11 cellular contexts compared by ENCODE assay signal in the genomic region with DNA sequence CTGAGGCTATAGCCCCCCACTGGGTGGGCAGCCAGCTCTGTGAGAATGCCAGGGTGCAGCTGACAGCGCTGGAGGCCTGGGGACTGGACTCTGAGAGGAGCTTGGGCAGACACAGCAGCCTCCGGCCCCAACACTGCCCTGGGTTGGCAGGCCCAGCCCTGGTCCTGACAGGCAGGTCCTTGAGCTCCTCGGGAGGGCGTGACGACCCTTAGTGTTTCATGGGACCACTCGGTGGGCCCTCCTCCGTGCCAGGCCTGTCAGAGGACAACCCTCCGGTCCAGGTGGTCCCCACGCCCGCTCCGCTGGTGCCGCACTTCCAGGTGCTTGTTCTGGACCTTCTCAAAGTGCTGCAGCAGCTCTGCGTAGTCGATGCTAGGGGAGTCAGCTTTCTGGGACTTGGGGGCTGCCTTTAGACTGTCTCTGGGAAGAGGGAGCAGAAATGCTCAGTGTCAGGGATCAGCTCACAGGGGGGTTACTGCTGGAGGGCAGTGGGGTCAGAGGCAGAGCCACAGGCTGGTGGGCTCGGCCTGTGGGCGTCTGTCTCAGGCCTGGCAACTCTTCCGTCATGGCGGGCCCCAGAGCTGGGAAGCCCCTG. TPM values are rescaled to one million over a fixed set of nuclear protein-coding genes. Genes with fewer than 3 reads are reported as not detected.
DNase-seq lines count a peak whose midpoint lies in the region; ATAC-seq and TF ChIP-seq lines count a peak whose summit lies in the region.
"Had no signal": no experiment of that assay in that cellular context is flagged by ENCODE, and none has a peak within 500 bp of the region (broad histone marks: within the 10 kb centered on the region; RNA-seq: fewer than 3 reads in every experiment).

No MANE protein-coding gene starts in this region.

- intact Hi-C loops in uterus (cut with DNase I; ENCODE audit: low total_unique reads): no loop called here

- H3K9me3 ChIP-seq in fibroblast of lung (ENCODE audit: control insufficient read depth, insufficient read depth, low read depth, low read length) (no peaks in the 10 kb centered on the region), neural progenitor cell (ENCODE audit: low read depth) (no peaks in the 10 kb centered on the region), uterus (no peaks in the 10 kb centered on the region)

- H4K20me1 ChIP-seq in fibroblast of lung (ENCODE audit: control insufficient read depth, extremely low read depth, insufficient read depth, low read length) (no peaks in the 10 kb centered on the region), neural progenitor cell (ENCODE audit: low read depth) (peaks cover 33% of the 10 kb centered on the region)

- no peaks in the 10 kb centered on the region for H3K9me3 Mint-ChIP-seq in activated naive CD8-positive, alpha-beta T cell (ENCODE audit: low read depth)
- H3K9me3 Mint-ChIP-seq in activated naive CD8-positive, alpha-beta T cell treated with anti-CD3 and anti-CD28 coated beads, Interleukin-2, amount 50 U/mL, for 24 hours: no peaks in the 10 kb centered on the region
- no peaks in the 10 kb centered on the region for H3K9me3 Mint-ChIP-seq in neural progenitor cell

- no peak for ATAC-seq in activated naive CD8-positive, alpha-beta T cell treated with anti-CD3 and anti-CD28 coated beads, Interleukin-2, amount 50 U/mL, for 24 hours
- no peak for ATAC-seq in GM19397 (IDR thresholded peaks at IDR 0.05; ENCODE audit: unreplicated experiment)

- H3K27ac Mint-ChIP-seq in activated naive CD8-positive, alpha-beta T cell: no peak overlapping the region
- no peak overlapping the region for H3K27ac Mint-ChIP-seq in activated naive CD8-positive, alpha-beta T cell treated with anti-CD3 and anti-CD28 coated beads, Interleukin-2, amount 50 U/mL, for 24 hours
- peak overlapping the region; percentile 97 for H3K27ac Mint-ChIP-seq in neural progenitor cell

- H3K4me2 ChIP-seq in fibroblast of lung (ENCODE audit: extremely low read depth, insufficient read depth, low read length): no peak overlapping the region
- no peak overlapping the region for H3K4me2 ChIP-seq in neural progenitor cell

- H2AFZ ChIP-seq in fibroblast of lung (ENCODE audit: low read length) (no peak overlapping the region), neural progenitor cell (replicated peaks) (no peak overlapping the region)

- peak overlapping the region; percentile 57 for H3K9ac ChIP-seq in fibroblast of lung (ENCODE audit: insufficient read depth, low read length)
- no peak overlapping the region for H3K9ac ChIP-seq in neural progenitor cell

- H3F3A ChIP-seq in neural progenitor cell (ENCODE audit: low read depth): peaks cover 24% of the 10 kb centered on the region

- H3K4me3 Mint-ChIP-seq in activated naive CD8-positive, alpha-beta T cell: peak overlapping the region; percentile 51
- H3K4me3 Mint-ChIP-seq in activated naive CD8-positive, alpha-beta T cell treated with anti-CD3 and anti-CD28 coated beads, Interleukin-2, amount 50 U/mL, for 24 hours: no peak overlapping the region
- peak overlapping the region; percentile 86 for H3K4me3 Mint-ChIP-seq in neural progenitor cell

- H3K36me3 Mint-ChIP-seq in activated naive CD8-positive, alpha-beta T cell: no peaks in the 10 kb centered on the region
- H3K36me3 Mint-ChIP-seq in activated naive CD8-positive, alpha-beta T cell treated with anti-CD3 and anti-CD28 coated beads, Interleukin-2, amount 50 U/mL, for 24 hours (ENCODE audit: low read depth): no peaks in the 10 kb centered on the region
- no peaks in the 10 kb centered on the region for H3K36me3 Mint-ChIP-seq in neural progenitor cell

- no peaks in the 10 kb centered on the region for H3K27me3 ChIP-seq in fibroblast of lung (ENCODE audit: control insufficient read depth, insufficient read depth, low read length)
- H3K27me3 ChIP-seq in neural progenitor cell: peaks cover 10% of the 10 kb centered on the region
- no peaks in the 10 kb centered on the region for H3K27me3 ChIP-seq in uterus
- 0 out of 2 replicates have a peak, but pooled peaks cover 2% of the 10 kb centered on the region for H3K27me3 ChIP-seq in H7 (ENCODE audit: control insufficient read depth, insufficient read depth, low read length)

- TF ChIP-seq CTCF in fibroblast of lung (conservative IDR thresholded peaks at IDR 0.05 in 1 of 2, IDR thresholded peaks at IDR 0.05 in 1 of 2; ENCODE audit: low read depth in 1 of 2, low read length in 2 of 2) (no peak), neural progenitor cell (IDR thresholded peaks at IDR 0.05) (no peak), uterus (IDR thresholded peaks at IDR 0.05) (no peak)

- H3K4me1 Mint-ChIP-seq in activated naive CD8-positive, alpha-beta T cell (ENCODE audit: low read depth): peaks cover 2% of the 10 kb centered on the region
- H3K4me1 Mint-ChIP-seq in activated naive CD8-positive, alpha-beta T cell treated with anti-CD3 and anti-CD28 coated beads, Interleukin-2, amount 50 U/mL, for 24 hours: peaks cover 5% of the 10 kb centered on the region
- H3K4me1 Mint-ChIP-seq in neural progenitor cell: peaks cover 36% of the 10 kb centered on the region

- H3K27ac ChIP-seq in fibroblast of lung (ENCODE audit: insufficient read depth, low read length): peak overlapping the region; percentile 80
- no peak overlapping the region for H3K27ac ChIP-seq in neural progenitor cell
- H3K27ac ChIP-seq in uterus: peak overlapping the region; percentile 93 to 97

- peaks cover 61% of the 10 kb centered on the region for H3K4me1 ChIP-seq in fibroblast of lung (ENCODE audit: control insufficient read depth, extremely low read depth, insufficient read depth, low read length)
- peaks cover 14% of the 10 kb centered on the region for H3K4me1 ChIP-seq in neural progenitor cell
- peaks cover 26 to 62% of the 10 kb centered on the region in 2 donors for H3K4me1 ChIP-seq in uterus

- DNase-seq in activated naive CD8-positive, alpha-beta T cell treated with anti-CD3 and anti-CD28 coated beads, Interleukin-2, amount 50 U/mL, for 24 hours: no peak
- DNase-seq in fibroblast of lung (ENCODE audit: low read depth in 2 of 2) (no peak), neural progenitor cell (ENCODE audit: low spot score) (no peak), uterus (no peak), H7 (no peak), occipital lobe (lab: John Stamatoyannopoulos, UW) (no peak)
- DNase-seq: ACHN, activated T-cell treated with anti-CD3 and anti-CD28 coated beads for 4 hours had no signal

- H3K27me3 Mint-ChIP-seq in activated naive CD8-positive, alpha-beta T cell: no peaks in the 10 kb centered on the region
- peaks cover 10% of the 10 kb centered on the region for H3K27me3 Mint-ChIP-seq in activated naive CD8-positive, alpha-beta T cell treated with anti-CD3 and anti-CD28 coated beads, Interleukin-2, amount 50 U/mL, for 24 hours
- H3K27me3 Mint-ChIP-seq in neural progenitor cell (ENCODE audit: insufficient read depth, low read depth): peaks cover 10% of the 10 kb centered on the region

- peaks cover 31% of the 10 kb centered on the region for H3K79me2 ChIP-seq in fibroblast of lung (ENCODE audit: control insufficient read depth, insufficient read depth, low read length)
- H3K79me2 ChIP-seq in neural progenitor cell (ENCODE audit: low read depth): peaks cover 10% of the 10 kb centered on the region

- peaks cover 9% of the 10 kb centered on the region for H3K36me3 ChIP-seq in fibroblast of lung (ENCODE audit: control insufficient read depth, insufficient read depth, low read length)
- no peaks in the 10 kb centered on the region for H3K36me3 ChIP-seq in neural progenitor cell
- no peaks in the 10 kb centered on the region for H3K36me3 ChIP-seq in uterus
- no peaks in the 10 kb centered on the region; the same call in 1 of the 2 replicates for H3K36me3 ChIP-seq in H7 (replicated peaks; ENCODE audit: control insufficient read depth, insufficient read depth, low read length)

- H3K4me3 ChIP-seq in fibroblast of lung (replicated peaks in 1 of 4; ENCODE audit: control extremely low read depth in 1 of 4, insufficient read depth in 1 of 4, low read depth in 3 of 4, low read length in 4 of 4): no peak overlapping the region
- no peak overlapping the region for H3K4me3 ChIP-seq in neural progenitor cell
- no peak overlapping the region for H3K4me3 ChIP-seq in uterus
- no peak overlapping the region for H3K4me3 ChIP-seq in H7 (ENCODE audit: insufficient read depth, low read depth, low read length)

- no peak for TF ChIP-seq POLR2A in uterus (IDR thresholded peaks at IDR 0.05)

RNA-seq across cellular contexts. Expression of gene MTSS2, which starts 1.9 kb away (rescaled TPM):
- total RNA-seq in fibroblast of lung (81.7 and 126 TPM in 2 replicates), neural progenitor cell (ENCODE audit: low replicate concordance) (6.2 and 22.1 TPM in 2 replicates), uterus (100 to 1,000 TPM in 1 of 4 donors, 10 to 100 TPM in 3; 11.2 to 142 (median 18.2) TPM), occipital lobe (35.4 TPM)
- polyA plus RNA-seq in fibroblast of lung: 90.4 and 131 TPM in 2 replicates
- polyA plus RNA-seq in fibroblast of lung (2012): 128 and 258 TPM in 2 replicates
- 86.5 and 259 TPM in 2 replicates for polyA minus RNA-seq in fibroblast of lung (ENCODE audit: low replicate concordance)
- total RNA-seq in H7 (2014; rRNA removed; shearing (Covaris generic)): 30.7 and 44.8 TPM in 2 replicates

RNA-seq across cellular contexts. Expression of gene IL34, which starts 41.4 kb away (rescaled TPM):
- total RNA-seq in fibroblast of lung (5.1 and 5.4 TPM in 2 replicates), neural progenitor cell (ENCODE audit: low replicate concordance) (not detected in 2 replicates), uterus (1 to 10 TPM in 3 of 4 donors, not detected in 1; 3.3 to 9.4 (median 9.0) TPM), occipital lobe (1.7 TPM)
- 0.45 and 0.70 TPM in 2 replicates for polyA plus RNA-seq in fibroblast of lung
- polyA plus RNA-seq in fibroblast of lung (2012): 0.81 and 1.0 TPM in 2 replicates
- 0.94 and 2.4 TPM in 2 replicates for polyA minus RNA-seq in fibroblast of lung (ENCODE audit: low replicate concordance)
- total RNA-seq in H7 (2014; rRNA removed; shearing (Covaris generic)): 8.5 and 8.8 TPM in 2 replicates
- total RNA-seq: H4 had no signal
